ENCODE assay signal across 1 cellular context in genomic region chr5:75677607-75678006, GRCh38.
A peak's percentile ranks its signal among the peaks of the same experiment; 100 is the strongest.
TF ChIP-seq lines count a peak whose summit lies in the region.

No MANE protein-coding gene starts in this region.

TF ChIP-seq in liver, 16 proteins besides CTCF, POLR2A, EP300 and RAD21:
- TF ChIP-seq, protein P1, sequence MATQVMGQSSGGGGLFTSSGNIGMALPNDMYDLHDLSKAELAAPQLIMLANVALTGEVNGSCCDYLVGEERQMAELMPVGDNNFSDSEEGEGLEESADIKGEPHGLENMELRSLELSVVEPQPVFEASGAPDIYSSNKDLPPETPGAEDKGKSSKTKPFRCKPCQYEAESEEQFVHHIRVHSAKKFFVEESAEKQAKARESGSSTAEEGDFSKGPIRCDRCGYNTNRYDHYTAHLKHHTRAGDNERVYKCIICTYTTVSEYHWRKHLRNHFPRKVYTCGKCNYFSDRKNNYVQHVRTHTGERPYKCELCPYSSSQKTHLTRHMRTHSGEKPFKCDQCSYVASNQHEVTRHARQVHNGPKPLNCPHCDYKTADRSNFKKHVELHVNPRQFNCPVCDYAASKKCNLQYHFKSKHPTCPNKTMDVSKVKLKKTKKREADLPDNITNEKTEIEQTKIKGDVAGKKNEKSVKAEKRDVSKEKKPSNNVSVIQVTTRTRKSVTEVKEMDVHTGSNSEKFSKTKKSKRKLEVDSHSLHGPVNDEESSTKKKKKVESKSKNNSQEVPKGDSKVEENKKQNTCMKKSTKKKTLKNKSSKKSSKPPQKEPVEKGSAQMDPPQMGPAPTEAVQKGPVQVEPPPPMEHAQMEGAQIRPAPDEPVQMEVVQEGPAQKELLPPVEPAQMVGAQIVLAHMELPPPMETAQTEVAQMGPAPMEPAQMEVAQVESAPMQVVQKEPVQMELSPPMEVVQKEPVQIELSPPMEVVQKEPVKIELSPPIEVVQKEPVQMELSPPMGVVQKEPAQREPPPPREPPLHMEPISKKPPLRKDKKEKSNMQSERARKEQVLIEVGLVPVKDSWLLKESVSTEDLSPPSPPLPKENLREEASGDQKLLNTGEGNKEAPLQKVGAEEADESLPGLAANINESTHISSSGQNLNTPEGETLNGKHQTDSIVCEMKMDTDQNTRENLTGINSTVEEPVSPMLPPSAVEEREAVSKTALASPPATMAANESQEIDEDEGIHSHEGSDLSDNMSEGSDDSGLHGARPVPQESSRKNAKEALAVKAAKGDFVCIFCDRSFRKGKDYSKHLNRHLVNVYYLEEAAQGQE (IDR thresholded peaks at IDR 0.05), result no peak
- TF ChIP-seq EGR1 (IDR thresholded peaks at IDR 0.05; ENCODE audit: low read depth in 2 of 2) (no peak), FOXA2 (IDR thresholded peaks at IDR 0.05) (no peak), GABPA (IDR thresholded peaks at IDR 0.05 in 1 of 2, conservative IDR thresholded peaks at IDR 0.05 in 1 of 2) (no peak), NR2F2 (IDR thresholded peaks at IDR 0.05) (peak; percentile 71), HNF4G (IDR thresholded peaks at IDR 0.05) (no peak)
- TF ChIP-seq, protein P2, sequence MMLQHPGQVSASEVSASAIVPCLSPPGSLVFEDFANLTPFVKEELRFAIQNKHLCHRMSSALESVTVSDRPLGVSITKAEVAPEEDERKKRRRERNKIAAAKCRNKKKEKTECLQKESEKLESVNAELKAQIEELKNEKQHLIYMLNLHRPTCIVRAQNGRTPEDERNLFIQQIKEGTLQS (IDR thresholded peaks at IDR 0.05), result no peak
- TF ChIP-seq, protein P3, sequence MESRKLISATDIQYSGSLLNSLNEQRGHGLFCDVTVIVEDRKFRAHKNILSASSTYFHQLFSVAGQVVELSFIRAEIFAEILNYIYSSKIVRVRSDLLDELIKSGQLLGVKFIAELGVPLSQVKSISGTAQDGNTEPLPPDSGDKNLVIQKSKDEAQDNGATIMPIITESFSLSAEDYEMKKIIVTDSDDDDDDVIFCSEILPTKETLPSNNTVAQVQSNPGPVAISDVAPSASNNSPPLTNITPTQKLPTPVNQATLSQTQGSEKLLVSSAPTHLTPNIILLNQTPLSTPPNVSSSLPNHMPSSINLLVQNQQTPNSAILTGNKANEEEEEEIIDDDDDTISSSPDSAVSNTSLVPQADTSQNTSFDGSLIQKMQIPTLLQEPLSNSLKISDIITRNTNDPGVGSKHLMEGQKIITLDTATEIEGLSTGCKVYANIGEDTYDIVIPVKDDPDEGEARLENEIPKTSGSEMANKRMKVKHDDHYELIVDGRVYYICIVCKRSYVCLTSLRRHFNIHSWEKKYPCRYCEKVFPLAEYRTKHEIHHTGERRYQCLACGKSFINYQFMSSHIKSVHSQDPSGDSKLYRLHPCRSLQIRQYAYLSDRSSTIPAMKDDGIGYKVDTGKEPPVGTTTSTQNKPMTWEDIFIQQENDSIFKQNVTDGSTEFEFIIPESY (IDR thresholded peaks at IDR 0.05), result no peak
